ENCODE assay signal across 15 cellular contexts in genomic region chr18:9775172-9775571, GRCh38.
DNase-seq lines count a peak whose midpoint lies in the region; ATAC-seq, FAIRE-seq and TF ChIP-seq lines count a peak whose summit lies in the region.
"Had no signal": no experiment of that assay in that cellular context is flagged by ENCODE, and none has a peak within 500 bp of the region (broad histone marks: within the 10 kb centered on the region; RNA-seq: fewer than 3 reads in every experiment).

No MANE protein-coding gene starts in this region.

- peak; percentile 12 to 41 for ATAC-seq in left cardiac atrium
- ATAC-seq in GM21529 (IDR thresholded peaks at IDR 0.05; ENCODE audit: unreplicated experiment) = no peak
- ATAC-seq in GM18505 (IDR thresholded peaks at IDR 0.05; ENCODE audit: unreplicated experiment) = no peak
- ATAC-seq: K562 had no signal

- DNase-seq in EH (ENCODE audit: low read depth) = peak; percentile 37
- peak; percentile 76 for DNase-seq in RPMI7951 (ENCODE audit: low read depth)
- DNase-seq in left cardiac atrium = no peak
- DNase-seq in GM12891 (ENCODE audit: insufficient read length, low spot score) = no peak
- DNase-seq in NCI-H1048 (lab: John Stamatoyannopoulos, UW) = no peak
- DNase-seq: activated naive CD4-positive, alpha-beta T cell treated with anti-CD3 and anti-CD28 coated beads for 36 hours; DND-41; GM23248; NCI-H1694 treated with DMSO at 0.1 percent for 48 hours; stimulated activated CD4-positive, alpha-beta T cell treated with anti-CD3 and anti-CD28 coated beads, Interleukin-15, amount 100 ng/mL, for 24 hours had no signal

- TF ChIP-seq POLR2A in GM12891 (IDR thresholded peaks at IDR 0.05; ENCODE audit: low read depth, low read length) (no peak), GM18505 (IDR thresholded peaks at IDR 0.05; ENCODE audit: borderline replicate concordance, extremely low read depth, insufficient read depth, insufficient read length) (no peak)

- FAIRE-seq in GM12891 (lab: Jason Lieb, UNC) = no peak
- FAIRE-seq: K562 had no signal

- H3K4me1 ChIP-seq in rectal smooth muscle tissue (ENCODE audit: control insufficient read depth, insufficient read depth, low read length) = peaks cover 5% of the 10 kb centered on the region
- H3K4me1 ChIP-seq: BLaER1 had no signal

- H3K27ac ChIP-seq in rectal smooth muscle tissue (ENCODE audit: low read depth, low read length) = peak overlapping the region; percentile 14
- H3K27ac ChIP-seq: BLaER1, GM23248 had no signal

- no peak overlapping the region for H3K9ac ChIP-seq in rectal smooth muscle tissue (ENCODE audit: low read length)
- H3K9ac ChIP-seq: BLaER1, GM23248 had no signal

- H3K27me3 ChIP-seq in rectal smooth muscle tissue (ENCODE audit: control insufficient read depth, insufficient read depth, low read length) = no peaks in the 10 kb centered on the region
- H3K27me3 ChIP-seq: BLaER1 had no signal

- H3K36me3 ChIP-seq in rectal smooth muscle tissue (ENCODE audit: control insufficient read depth, insufficient read depth, low read length) = no peaks in the 10 kb centered on the region
- H3K36me3 ChIP-seq: BLaER1 had no signal

- intact Hi-C loops in left cardiac atrium (cut with DNase I) = loop anchor here in 1 of 2 donors (10.0 kb wide), 1 partner anchor 90 kb away; no protein-coding TSS in a partner anchor

- no peak overlapping the region for H3K4me3 ChIP-seq in rectal smooth muscle tissue (ENCODE audit: low read length)
- H3K4me3 ChIP-seq: BLaER1, GM23248, K562 had no signal

TF ChIP-seq in GM12891, 5 proteins besides CTCF, POLR2A, EP300 and RAD21:
- TF ChIP-seq TAF1 (IDR thresholded peaks at IDR 0.05; ENCODE audit: low read depth, low read length) (no peak), SPI1 (IDR thresholded peaks at IDR 0.05; ENCODE audit: low read depth, low read length) (no peak), POU2F2 (IDR thresholded peaks at IDR 0.05; ENCODE audit: low read depth, low read length) (no peak), PAX5 (IDR thresholded peaks at IDR 0.05; ENCODE audit: insufficient read depth, low read length, severe bottlenecking) (no peak), POLR2AphosphoS5 (IDR thresholded peaks at IDR 0.05; ENCODE audit: low read depth, low read length) (no peak)

Comparison
In these comparisons a context has a peak if more than half of its experiments do, and no peak if none do; other contexts are left out.
1. DNase-seq: peak in EH (single experiment) and RPMI7951 (single experiment); none in left cardiac atrium (single experiment), GM12891 (single experiment) and NCI-H1048 (single experiment).
2. ATAC-seq: peak in left cardiac atrium (2 of 2); none in GM21529 (single experiment) and GM18505 (single experiment).